22 cellular contexts compared by ENCODE assay signal in genomic region chr20:31826074-31826473, GRCh38. TPM values are rescaled to one million over a fixed set of nuclear protein-coding genes. Genes with fewer than 3 reads are reported as not detected.
DNase-seq lines count a peak whose midpoint lies in the region; ATAC-seq, FAIRE-seq and TF ChIP-seq lines count a peak whose summit lies in the region.
"Had no signal": no experiment of that assay in that cellular context is flagged by ENCODE, and none has a peak within 500 bp of the region (broad histone marks: within the 10 kb centered on the region; RNA-seq: fewer than 3 reads in every experiment).

No MANE protein-coding gene starts in this region.

- H3K4me1 ChIP-seq in HepG2 (ENCODE audit: insufficient read depth, low read length) (0 out of 2 replicates have a peak, but pooled peaks cover 7% of the 10 kb centered on the region), right lobe of liver (peaks cover 0 to 3% (median 0%) of the 10 kb centered on the region in 4 donors), kidney (ENCODE audit: control insufficient read depth in 1 of 2, insufficient read depth in 1 of 2, low read depth in 1 of 2, low read length in 2 of 2) (peaks cover 0 to 3% of the 10 kb centered on the region in 2 donors), gastrocnemius medialis (peaks cover 31 to 70% of the 10 kb centered on the region in 2 donors), SJCRH30 (peaks cover 21% of the 10 kb centered on the region)

- no peak overlapping the region for H2AFZ ChIP-seq in HepG2 (ENCODE audit: low read length)
- H2AFZ ChIP-seq: GM23248 had no signal

- H3K27ac ChIP-seq in HepG2 (ENCODE audit: extremely low read length, insufficient read depth, low read length) (no peak overlapping the region), right lobe of liver (no peak overlapping the region), kidney (ENCODE audit: low read depth in 2 of 2, low read length in 2 of 2) (no peak overlapping the region), gastrocnemius medialis (peak overlapping the region; percentile 82 to 95 (median 93)), SJCRH30 (no peak overlapping the region)
- H3K27ac ChIP-seq: 22Rv1, GM23248 had no signal

- H3K4me3 ChIP-seq in HepG2 (replicated peaks in 1 of 3; ENCODE audit: insufficient read depth in 1 of 3, low read depth in 2 of 3, low read length in 3 of 3) (no peak overlapping the region), right lobe of liver (no peak overlapping the region), kidney (ENCODE audit: low read length in 2 of 2) (no peak overlapping the region), gastrocnemius medialis (no peak overlapping the region), SJCRH30 (no peak overlapping the region)
- H3K4me3 ChIP-seq: GM23248 had no signal

- no peak for TF ChIP-seq CTCF in HepG2 (CRISPR knock-in tag; IDR thresholded peaks at IDR 0.05)
- no peak for TF ChIP-seq CTCF in right lobe of liver (IDR thresholded peaks at IDR 0.05)
- no peak for TF ChIP-seq CTCF in kidney (IDR thresholded peaks at IDR 0.05; ENCODE audit: borderline replicate concordance, extremely low read depth, insufficient read depth)
- TF ChIP-seq CTCF in gastrocnemius medialis (IDR thresholded peaks at IDR 0.05 in 4 of 5, conservative IDR thresholded peaks at IDR 0.05 in 1 of 5), result no peak
- TF ChIP-seq CTCF in GM13976 (IDR thresholded peaks at IDR 0.05; ENCODE audit: borderline replicate concordance, control extremely low read depth, extremely low read depth, insufficient read depth, missing control alignments), result no peak

- no TSS peak for BruUV-seq in HepG2 (replicated peaks; lab: Mats Ljungman, UMichigan)

- CTCF ChIA-PET in HepG2 (lab: Yijun Ruan, JAX; ENCODE audit: low intra/inter-chr PET ratio, low total read pairs), result interaction anchor here (4.8 kb wide), 1 partner anchor 20 kb away, joined by 70 read pairs; the partner anchor contains the start of gene FOXS1

- ATAC-seq in HepG2 (no peak), right lobe of liver (no peak), gastrocnemius medialis (no peak)

- no peak overlapping the region for H3K9ac ChIP-seq in HepG2 (ENCODE audit: insufficient read depth, low read depth, low read length)
- no peak overlapping the region for H3K9ac ChIP-seq in kidney (ENCODE audit: low read length in 2 of 2)
- H3K9ac ChIP-seq: GM23248 had no signal

- no peaks in the 10 kb centered on the region for H3K79me2 ChIP-seq in HepG2 (ENCODE audit: insufficient read depth, low read length)

- H3K9me3 ChIP-seq in HepG2 (ENCODE audit: low read length) (no peaks in the 10 kb centered on the region), right lobe of liver (no peaks in the 10 kb centered on the region), kidney (ENCODE audit: control insufficient read depth in 1 of 2, low read length in 2 of 2) (no peaks in the 10 kb centered on the region), gastrocnemius medialis (no peaks in the 10 kb centered on the region), SJCRH30 (replicated peaks) (no peaks in the 10 kb centered on the region)

- H3K27me3 ChIP-seq in HepG2 (ENCODE audit: control insufficient read depth in 1 of 2, insufficient read depth in 2 of 2, low read length in 2 of 2), result peaks cover 12 to 54% of the 10 kb centered on the region in 2 experiments
- no peaks in the 10 kb centered on the region for H3K27me3 ChIP-seq in right lobe of liver
- H3K27me3 ChIP-seq in gastrocnemius medialis, result no peaks in the 10 kb centered on the region
- no peaks in the 10 kb centered on the region for H3K27me3 ChIP-seq in SJCRH30

- FAIRE-seq in HepG2 (lab: Jason Lieb, UNC) (no peak), kidney (lab: Jason Lieb, UNC) (no peak)
- FAIRE-seq: A204.1, GM12891, GM19239, H1 had no signal

- intact Hi-C loops in HepG2 (cut with micrococcal nuclease; ENCODE audit: unreplicated experiment), result loop anchor here (10.0 kb wide), 1 partner anchor 129 kb away; the partner anchor contains the start of gene PDRG1
- intact Hi-C loops in right lobe of liver (cut with DNase I), result no loop called here
- intact Hi-C loops in kidney (cut with DNase I), result loop anchor here (10.0 kb wide), 1 partner anchor 129 kb away; the partner anchor contains the start of gene PDRG1
- intact Hi-C loops in gastrocnemius medialis (cut with DNase I; ENCODE audit: low total_unique reads), result no loop called here

- TF ChIP-seq RAD21 in HepG2 (CRISPR knock-in tag; IDR thresholded peaks at IDR 0.05), result no peak

- no peak for DNase-seq in HepG2 (ENCODE audit: low spot score)
- no peak for DNase-seq in right lobe of liver
- peak; percentile 4 for DNase-seq in kidney
- DNase-seq in gastrocnemius medialis, result no peak
- DNase-seq in SJCRH30, result no peak
- DNase-seq in AG20443 (ENCODE audit: low spot score), result no peak
- DNase-seq in GM13976 (ENCODE audit: low spot score), result no peak
- DNase-seq: ACHN; C1 segment of cervical spinal cord; Calu3; CD4-positive, alpha-beta memory T cell; COR-L47; DMS53; DMS79 treated with DMSO at 0.1 percent for 48 hours; GF-D8; GM23248; HCEC 1CT had no signal

- in situ Hi-C loops in HepG2 (cut with HindIII; ENCODE audit: extremely low pct_ligation_motif_present, low pct_unique_long_range_greater_than_20kb) (loop anchor here (10.0 kb wide), 1 partner anchor 269 kb away; no protein-coding TSS in a partner anchor), gastrocnemius medialis (cut with MboI; ENCODE audit: low sequenced_read_pairs in 4 of 4) (loop anchor here in 3 of 4 donors (10.0 to 25.0 kb wide), 4 partner anchors 89 to 209 kb away; partner anchors contain the start of genes TPX2 (in 2 of the 3) and PDRG1 (in 1 of the 3)), GM13976 (cut with MboI; ENCODE audit: low sequenced_read_pairs, unreplicated experiment) (loop anchor here (25.0 kb wide), 1 partner anchor 836 kb away; the partner anchor contains the start of gene C20orf203)

- WGBS in HepG2 (ENCODE audit: low lambda C conversion rate), result 32% methylated on average over 5 of the region's 5 CpGs
- 82% methylated on average over 5 of the region's 5 CpGs for WGBS in right lobe of liver (ENCODE audit: insufficient coverage, low coverage, low lambda C conversion rate, missing lambda C conversion rate)

- POLR2A ChIA-PET in HepG2 (lab: Yijun Ruan, JAX), result no interaction called here

- H3K36me3 ChIP-seq in HepG2 (replicated peaks in 1 of 2; ENCODE audit: control insufficient read depth in 1 of 2, insufficient read depth in 2 of 2, low read length in 2 of 2) (no peaks in the 10 kb centered on the region), right lobe of liver (no peaks in the 10 kb centered on the region), kidney (ENCODE audit: control insufficient read depth in 1 of 2, insufficient read depth in 2 of 2, low read length in 2 of 2) (no peaks in the 10 kb centered on the region), gastrocnemius medialis (no peaks in the 10 kb centered on the region), SJCRH30 (no peaks in the 10 kb centered on the region)

- TF ChIP-seq EP300 in HepG2 (IDR thresholded peaks at IDR 0.05; ENCODE audit: low read depth in 2 of 2, low read length in 2 of 2) (no peak), HepG2 (CRISPR knock-in tag; IDR thresholded peaks at IDR 0.05; ENCODE audit: borderline replicate concordance) (no peak)

- H4K20me1 ChIP-seq in HepG2 (ENCODE audit: insufficient read depth, low read length), result no peaks in the 10 kb centered on the region

- no peak overlapping the region for H3K4me2 ChIP-seq in HepG2 (ENCODE audit: low read depth, low read length)

- TF ChIP-seq POLR2A in HepG2 (IDR thresholded peaks at IDR 0.05; ENCODE audit: insufficient read depth in 1 of 2, low read depth in 2 of 2, low read length in 2 of 2) (no peak), right lobe of liver (IDR thresholded peaks at IDR 0.05) (no peak), gastrocnemius medialis (IDR thresholded peaks at IDR 0.05) (no peak)

RNA-seq across cellular contexts. Expression of gene MYLK2, which starts 6.9 kb away (rescaled TPM):
- 0.27 TPM in 1 of 2 replicates, not detected in the other for total RNA-seq in HepG2 (2016; rRNA removed; fragmentation: Illumina TruSeq; extraction: Trizol)
- total RNA-seq in HepG2 (2016; cell fraction: cytosol; rRNA removed; fragmentation: Illumina TruSeq; extraction: Trizol; ENCODE audit: low read depth), result 0.09 and 0.10 TPM in 2 replicates
- 0.17 TPM in 1 of 2 replicates, not detected in the other for total RNA-seq in HepG2 (2016; cell fraction: insoluble cytoplasmic fraction; rRNA removed; fragmentation: Illumina TruSeq; extraction: Trizol)
- 0.06 and 0.10 TPM in 2 replicates for total RNA-seq in HepG2 (2016; cell fraction: membrane; rRNA removed; fragmentation: Illumina TruSeq; extraction: Trizol)
- 0.50 TPM in 1 of 2 replicates, not detected in the other for total RNA-seq in HepG2 (2016; cell fraction: nucleus; rRNA removed; fragmentation: Illumina TruSeq; extraction: Trizol)
- polyA plus RNA-seq in HepG2 (2011; rRNA removed), result 0.04 TPM in 1 of 2 replicates, not detected in the other
- polyA plus RNA-seq in HepG2 (2011; cell fraction: cytosol; rRNA removed), result 0.03 TPM in 1 of 2 replicates, not detected in the other
- 0.05 and 0.32 TPM in 2 replicates for polyA plus RNA-seq in HepG2 (2011; cell fraction: nucleus; rRNA removed)
- polyA plus RNA-seq in HepG2 (2012), result not detected in 2 replicates
- polyA plus RNA-seq in HepG2 (2016; cell fraction: cytosol; fragmentation: Illumina TruSeq; extraction: Trizol; ENCODE audit: low read depth), result 0.10 TPM in 1 of 2 replicates, not detected in the other
- 0.21 TPM in 1 of 2 replicates, not detected in the other for polyA plus RNA-seq in HepG2 (2016; cell fraction: insoluble cytoplasmic fraction; fragmentation: Illumina TruSeq; extraction: Trizol; ENCODE audit: low read depth)
- polyA plus RNA-seq in HepG2 (2016; cell fraction: membrane; fragmentation: Illumina TruSeq; extraction: Trizol; ENCODE audit: low read depth), result 0.22 TPM in 1 of 2 replicates, not detected in the other
- 0.52 and 0.59 TPM in 2 replicates for polyA plus RNA-seq in HepG2 (2016; cell fraction: nucleus; fragmentation: Illumina TruSeq; extraction: Trizol; ENCODE audit: insufficient read depth, low read depth)
- 0.18 and 0.28 TPM in 2 replicates for polyA minus RNA-seq in HepG2 (2011; rRNA and poly(A)+ RNA removed; ENCODE audit: low replicate concordance)
- not detected in 2 replicates for polyA minus RNA-seq in HepG2 (2011; cell fraction: cytosol; rRNA and poly(A)+ RNA removed)
- 0.25 and 0.39 TPM in 2 replicates for polyA minus RNA-seq in HepG2 (2011; cell fraction: nucleus; rRNA and poly(A)+ RNA removed)
- not detected for total RNA-seq in right lobe of liver
- not detected for total RNA-seq in kidney
- polyA plus RNA-seq in kidney (ENCODE audit: insufficient read depth, low read depth, low replicate concordance), result not detected
- total RNA-seq in gastrocnemius medialis, result 100 to 1,000 TPM in 2 of 4 donors, 10 to 100 TPM in 2; 17.2 to 255 (median 88.4) TPM
- total RNA-seq in SJCRH30 (2014; rRNA removed; shearing (Covaris generic)), result 3.1 and 3.5 TPM in 2 replicates
- total RNA-seq: CD4-positive, alpha-beta memory T cell; GM23248 had no signal
- polyA plus RNA-seq: CD4-positive, alpha-beta memory T cell; GM23248 had no signal

RNA-seq across cellular contexts. Expression of gene FOXS1, which starts 19.3 kb away (rescaled TPM):
- total RNA-seq in HepG2 (2016; rRNA removed; fragmentation: Illumina TruSeq; extraction: Trizol) (not detected in 2 replicates), right lobe of liver (under 1 TPM in 2 of 6 experiments, not detected in 4; 0.15 to 0.31 TPM), kidney (2.1 TPM), gastrocnemius medialis (under 1 TPM in 1 of 4 donors, not detected in 3; 0.33 TPM)
- not detected in 2 replicates for total RNA-seq in HepG2 (2016; cell fraction: cytosol; rRNA removed; fragmentation: Illumina TruSeq; extraction: Trizol; ENCODE audit: low read depth)
- total RNA-seq in HepG2 (2016; cell fraction: insoluble cytoplasmic fraction; rRNA removed; fragmentation: Illumina TruSeq; extraction: Trizol), result not detected in 2 replicates
- total RNA-seq in HepG2 (2016; cell fraction: membrane; rRNA removed; fragmentation: Illumina TruSeq; extraction: Trizol), result not detected in 2 replicates
- total RNA-seq in HepG2 (2016; cell fraction: nucleus; rRNA removed; fragmentation: Illumina TruSeq; extraction: Trizol), result not detected in 2 replicates
- polyA plus RNA-seq in HepG2 (2011; rRNA removed) (not detected in 2 replicates), kidney (ENCODE audit: insufficient read depth, low read depth, low replicate concordance) (9.8 TPM)
- polyA plus RNA-seq in HepG2 (2011; cell fraction: cytosol; rRNA removed), result not detected in 2 replicates
- not detected in 2 replicates for polyA plus RNA-seq in HepG2 (2011; cell fraction: nucleus; rRNA removed)
- polyA plus RNA-seq in HepG2 (2012), result not detected in 2 replicates
- not detected in 2 replicates for polyA plus RNA-seq in HepG2 (2016; cell fraction: cytosol; fragmentation: Illumina TruSeq; extraction: Trizol; ENCODE audit: low read depth)
- polyA plus RNA-seq in HepG2 (2016; cell fraction: insoluble cytoplasmic fraction; fragmentation: Illumina TruSeq; extraction: Trizol; ENCODE audit: low read depth), result not detected in 2 replicates
- polyA plus RNA-seq in HepG2 (2016; cell fraction: membrane; fragmentation: Illumina TruSeq; extraction: Trizol; ENCODE audit: low read depth), result not detected in 2 replicates
- not detected in 2 replicates for polyA plus RNA-seq in HepG2 (2016; cell fraction: nucleus; fragmentation: Illumina TruSeq; extraction: Trizol; ENCODE audit: insufficient read depth, low read depth)
- polyA minus RNA-seq in HepG2 (2011; rRNA and poly(A)+ RNA removed; ENCODE audit: low replicate concordance), result not detected in 2 replicates
- polyA minus RNA-seq in HepG2 (2011; cell fraction: cytosol; rRNA and poly(A)+ RNA removed), result not detected in 2 replicates
- polyA minus RNA-seq in HepG2 (2011; cell fraction: nucleus; rRNA and poly(A)+ RNA removed), result not detected in 2 replicates
- total RNA-seq in SJCRH30 (2014; rRNA removed; shearing (Covaris generic)), result 55.5 and 69.0 TPM in 2 replicates
- total RNA-seq: Calu3; CD4-positive, alpha-beta memory T cell; GM23248; H1 had no signal
- polyA plus RNA-seq: CD4-positive, alpha-beta memory T cell; GM23248 had no signal

RNA-seq across cellular contexts. Expression of gene DUSP15, which starts 44.3 kb away (rescaled TPM):
- total RNA-seq in HepG2 (2016; rRNA removed; fragmentation: Illumina TruSeq; extraction: Trizol) (0.18 and 0.93 TPM in 2 replicates), right lobe of liver (1 to 10 TPM in 1 of 6 experiments, under 1 TPM in 2, not detected in 3; 0.22 to 1.1 (median 0.42) TPM), kidney (13.2 TPM), gastrocnemius medialis (1 to 10 TPM in 1 of 4 donors, not detected in 3; 1.1 TPM)
- 1.1 TPM in 2 replicates for total RNA-seq in HepG2 (2016; cell fraction: cytosol; rRNA removed; fragmentation: Illumina TruSeq; extraction: Trizol; ENCODE audit: low read depth)
- 0.37 and 0.69 TPM in 2 replicates for total RNA-seq in HepG2 (2016; cell fraction: insoluble cytoplasmic fraction; rRNA removed; fragmentation: Illumina TruSeq; extraction: Trizol)
- 0.93 and 1.2 TPM in 2 replicates for total RNA-seq in HepG2 (2016; cell fraction: membrane; rRNA removed; fragmentation: Illumina TruSeq; extraction: Trizol)
- 0.43 and 1.6 TPM in 2 replicates for total RNA-seq in HepG2 (2016; cell fraction: nucleus; rRNA removed; fragmentation: Illumina TruSeq; extraction: Trizol)
- polyA plus RNA-seq in HepG2 (2011; rRNA removed) (0.17 and 0.46 TPM in 2 replicates), kidney (ENCODE audit: insufficient read depth, low read depth, low replicate concordance) (143 TPM)
- polyA plus RNA-seq in HepG2 (2011; cell fraction: cytosol; rRNA removed), result 0.60 and 0.79 TPM in 2 replicates
- 0.95 and 1.2 TPM in 2 replicates for polyA plus RNA-seq in HepG2 (2011; cell fraction: nucleus; rRNA removed)
- polyA plus RNA-seq in HepG2 (2012), result 0.50 and 0.83 TPM in 2 replicates
- 0.60 and 1.1 TPM in 2 replicates for polyA plus RNA-seq in HepG2 (2016; cell fraction: cytosol; fragmentation: Illumina TruSeq; extraction: Trizol; ENCODE audit: low read depth)
- polyA plus RNA-seq in HepG2 (2016; cell fraction: insoluble cytoplasmic fraction; fragmentation: Illumina TruSeq; extraction: Trizol; ENCODE audit: low read depth), result 0.47 and 1.2 TPM in 2 replicates
- polyA plus RNA-seq in HepG2 (2016; cell fraction: membrane; fragmentation: Illumina TruSeq; extraction: Trizol; ENCODE audit: low read depth), result 0.72 and 1.1 TPM in 2 replicates
- polyA plus RNA-seq in HepG2 (2016; cell fraction: nucleus; fragmentation: Illumina TruSeq; extraction: Trizol; ENCODE audit: insufficient read depth, low read depth), result 0.88 and 1.7 TPM in 2 replicates
- polyA minus RNA-seq in HepG2 (2011; rRNA and poly(A)+ RNA removed; ENCODE audit: low replicate concordance), result 0.56 TPM in 1 of 2 replicates, not detected in the other
- not detected in 2 replicates for polyA minus RNA-seq in HepG2 (2011; cell fraction: cytosol; rRNA and poly(A)+ RNA removed)
- polyA minus RNA-seq in HepG2 (2011; cell fraction: nucleus; rRNA and poly(A)+ RNA removed), result 0.87 TPM in 1 of 2 replicates, not detected in the other
- total RNA-seq in SJCRH30 (2014; rRNA removed; shearing (Covaris generic)), result 2.5 and 2.9 TPM in 2 replicates
- total RNA-seq: Calu3; CD4-positive, alpha-beta memory T cell; GM23248 had no signal
- polyA plus RNA-seq: CD4-positive, alpha-beta memory T cell; GM23248 had no signal

RNA-seq across cellular contexts. Expression of gene TTLL9, which starts 44.4 kb away (rescaled TPM):
- total RNA-seq in HepG2 (2016; rRNA removed; fragmentation: Illumina TruSeq; extraction: Trizol) (not detected in 2 replicates), right lobe of liver (not detected), kidney (1.9 TPM), gastrocnemius medialis (not detected)
- not detected in 2 replicates for total RNA-seq in HepG2 (2016; cell fraction: cytosol; rRNA removed; fragmentation: Illumina TruSeq; extraction: Trizol; ENCODE audit: low read depth)
- not detected in 2 replicates for total RNA-seq in HepG2 (2016; cell fraction: insoluble cytoplasmic fraction; rRNA removed; fragmentation: Illumina TruSeq; extraction: Trizol)
- not detected in 2 replicates for total RNA-seq in HepG2 (2016; cell fraction: membrane; rRNA removed; fragmentation: Illumina TruSeq; extraction: Trizol)
- not detected in 2 replicates for total RNA-seq in HepG2 (2016; cell fraction: nucleus; rRNA removed; fragmentation: Illumina TruSeq; extraction: Trizol)
- polyA plus RNA-seq in HepG2 (2011; rRNA removed) (0.05 TPM in 1 of 2 replicates, not detected in the other), kidney (ENCODE audit: insufficient read depth, low read depth, low replicate concordance) (0.82 TPM)
- not detected in 2 replicates for polyA plus RNA-seq in HepG2 (2011; cell fraction: cytosol; rRNA removed)
- polyA plus RNA-seq in HepG2 (2011; cell fraction: nucleus; rRNA removed), result 0.14 TPM in 1 of 2 replicates, not detected in the other
- polyA plus RNA-seq in HepG2 (2012), result not detected in 2 replicates
- not detected in 2 replicates for polyA plus RNA-seq in HepG2 (2016; cell fraction: cytosol; fragmentation: Illumina TruSeq; extraction: Trizol; ENCODE audit: low read depth)
- not detected in 2 replicates for polyA plus RNA-seq in HepG2 (2016; cell fraction: insoluble cytoplasmic fraction; fragmentation: Illumina TruSeq; extraction: Trizol; ENCODE audit: low read depth)
- not detected in 2 replicates for polyA plus RNA-seq in HepG2 (2016; cell fraction: membrane; fragmentation: Illumina TruSeq; extraction: Trizol; ENCODE audit: low read depth)
- polyA plus RNA-seq in HepG2 (2016; cell fraction: nucleus; fragmentation: Illumina TruSeq; extraction: Trizol; ENCODE audit: insufficient read depth, low read depth), result not detected in 2 replicates
- not detected in 2 replicates for polyA minus RNA-seq in HepG2 (2011; rRNA and poly(A)+ RNA removed; ENCODE audit: low replicate concordance)
- polyA minus RNA-seq in HepG2 (2011; cell fraction: cytosol; rRNA and poly(A)+ RNA removed), result not detected in 2 replicates
- polyA minus RNA-seq in HepG2 (2011; cell fraction: nucleus; rRNA and poly(A)+ RNA removed), result not detected in 2 replicates
- 0.05 TPM in 1 of 2 replicates, not detected in the other for total RNA-seq in SJCRH30 (2014; rRNA removed; shearing (Covaris generic))
- total RNA-seq: Calu3; CD4-positive, alpha-beta memory T cell; GM23248; H1 had no signal
- polyA plus RNA-seq: GM23248 had no signal

Comparison
In these comparisons a context has a peak if more than half of its experiments do, and no peak if none do; other contexts are left out.
1. intact Hi-C loops: an anchor here in HepG2 (10.0 kb wide) and kidney (10.0 kb wide); none called in right lobe of liver and gastrocnemius medialis.
2. H3K27ac ChIP-seq: peak in gastrocnemius medialis (4 of 4); none in HepG2 (single experiment), right lobe of liver (0 of 3), kidney (0 of 2) and SJCRH30 (single experiment).
3. RNA of gene FOXS1, which starts 19.3 kb away (total RNA-seq): 55.5 to 69.0 TPM in SJCRH30; 2.1 TPM in kidney (single experiment), 0.15 to 0.31 TPM in right lobe of liver, 0.33 TPM in gastrocnemius medialis and not detected in HepG2; every median in the first group is over 10 times any median in the second.